1 cellular context compared by ENCODE assay signal in genomic region chr7:78448915-78449314, GRCh38.
TF ChIP-seq lines count a peak whose summit lies in the region.

No MANE protein-coding gene starts in this region.

TF ChIP-seq in K562, 482 proteins besides CTCF, POLR2A, EP300 and RAD21 (continued from another document):
- TF ChIP-seq ZNF740 (CRISPR knock-in tag; IDR thresholded peaks at IDR 0.05) (no peak), ZNF740 (tag; IDR thresholded peaks at IDR 0.05) (no peak)
